8 cellular contexts compared by ENCODE assay signal in genomic region chrX:41922125-41922521, GRCh38.
DNase-seq lines count a peak whose midpoint lies in the region; ATAC-seq lines count a peak whose summit lies in the region.

No MANE protein-coding gene starts in this region.

- H3K27ac Mint-ChIP-seq in activated naive CD8-positive, alpha-beta T cell treated with anti-CD3 and anti-CD28 coated beads, Interleukin-2, amount 50 U/mL, for 24 hours = peak overlapping the region; percentile 91

- ATAC-seq in activated naive CD8-positive, alpha-beta T cell treated with anti-CD3 and anti-CD28 coated beads, Interleukin-2, amount 50 U/mL, for 24 hours = peak; percentile 54
- ATAC-seq in HG03439 (IDR thresholded peaks at IDR 0.05; ENCODE audit: unreplicated experiment) = no peak
- no peak for ATAC-seq in GM21786 (IDR thresholded peaks at IDR 0.05; ENCODE audit: unreplicated experiment)

- peak; percentile 49 for DNase-seq in SIG-M5 treated with dmso at 0.1 percent for 504 hours (lab: John Stamatoyannopoulos, UW; ENCODE audit: unreplicated experiment)
- DNase-seq in SIG-M5 (lab: John Stamatoyannopoulos, UW) = no peak
- DNase-seq in NCI-H748 (lab: John Stamatoyannopoulos, UW; ENCODE audit: unreplicated experiment) = peak; percentile 40
- peak; percentile 30 for DNase-seq in activated naive CD8-positive, alpha-beta T cell treated with anti-CD3 and anti-CD28 coated beads, Interleukin-2, amount 50 U/mL, for 24 hours
- peak; percentile 11 for DNase-seq in inferior parietal cortex (ENCODE audit: extremely low spot score)
- DNase-seq in stimulated activated CD4-positive, alpha-beta T cell treated with anti-CD3 and anti-CD28 coated beads, Interleukin-4, amount 100 ng/mL, for 1 hour = peak; percentile 10

- H3K4me1 Mint-ChIP-seq in activated naive CD8-positive, alpha-beta T cell treated with anti-CD3 and anti-CD28 coated beads, Interleukin-2, amount 50 U/mL, for 24 hours = peaks cover 43% of the 10 kb centered on the region

- H3K4me3 Mint-ChIP-seq in activated naive CD8-positive, alpha-beta T cell treated with anti-CD3 and anti-CD28 coated beads, Interleukin-2, amount 50 U/mL, for 24 hours = peak overlapping the region; percentile 90

- no peaks in the 10 kb centered on the region for H3K36me3 Mint-ChIP-seq in activated naive CD8-positive, alpha-beta T cell treated with anti-CD3 and anti-CD28 coated beads, Interleukin-2, amount 50 U/mL, for 24 hours (ENCODE audit: low read depth)

- no peaks in the 10 kb centered on the region for H3K9me3 Mint-ChIP-seq in activated naive CD8-positive, alpha-beta T cell treated with anti-CD3 and anti-CD28 coated beads, Interleukin-2, amount 50 U/mL, for 24 hours

- no peaks in the 10 kb centered on the region for H3K27me3 Mint-ChIP-seq in activated naive CD8-positive, alpha-beta T cell treated with anti-CD3 and anti-CD28 coated beads, Interleukin-2, amount 50 U/mL, for 24 hours
